11 cellular contexts compared by ENCODE assay signal in the genomic region with DNA sequence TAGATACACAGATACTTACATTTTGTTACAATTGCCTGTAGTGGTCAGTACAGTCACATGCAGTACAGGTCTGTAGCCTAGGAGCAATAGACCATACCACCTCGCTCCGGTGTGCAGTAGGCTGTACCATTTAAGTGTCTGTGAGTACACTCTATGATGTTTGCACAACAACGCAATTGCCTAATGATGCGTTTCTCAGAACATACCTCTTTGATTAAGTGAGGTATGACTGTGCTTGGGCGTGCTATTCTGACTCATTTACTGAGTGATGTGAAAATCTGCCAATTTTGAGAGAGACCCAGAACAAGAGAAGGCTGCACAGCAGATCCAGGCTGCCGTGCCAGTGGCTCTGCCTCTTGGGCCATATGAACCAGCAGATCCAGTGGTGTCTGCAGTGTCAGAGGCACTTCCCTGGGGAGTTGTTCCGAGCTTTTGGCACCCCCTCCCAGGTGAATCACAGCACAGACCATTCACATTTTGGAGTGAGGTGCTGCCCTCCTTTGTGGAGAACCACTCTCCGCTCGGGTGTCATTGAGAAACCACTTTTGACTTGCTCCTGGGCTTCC. TPM values are rescaled to one million over a fixed set of nuclear protein-coding genes. Genes with fewer than 3 reads are reported as not detected.
A peak's percentile ranks its signal among the peaks of the same experiment; 100 is the strongest.
DNase-seq lines count a peak whose midpoint lies in the region; TF ChIP-seq lines count a peak whose summit lies in the region.
"Had no signal": no experiment of that assay in that cellular context is flagged by ENCODE, and none has a peak within 500 bp of the region (broad histone marks: within the 10 kb centered on the region; RNA-seq: fewer than 3 reads in every experiment).

No MANE protein-coding gene starts in this region.

- no peak overlapping the region for H3K27ac Mint-ChIP-seq in CD8-positive, alpha-beta memory T cell

- H3K27me3 Mint-ChIP-seq in CD8-positive, alpha-beta memory T cell: peaks cover 3 to 27% of the 10 kb centered on the region in 2 donors

- H3K9me3 Mint-ChIP-seq in CD8-positive, alpha-beta memory T cell: no peaks in the 10 kb centered on the region

- H3K4me3 ChIP-seq in AG10803 (ENCODE audit: low read length) (peak overlapping the region; percentile 24; the same call in 1 of the 2 replicates), adrenal gland (no peak overlapping the region)
- no peak overlapping the region for H3K4me3 ChIP-seq in CD8-positive, alpha-beta memory T cell (ENCODE audit: low read length)

- peaks cover 0 to 5% of the 10 kb centered on the region in 2 donors for H3K4me1 ChIP-seq in adrenal gland (replicated peaks in 1 of 2)
- no peaks in the 10 kb centered on the region for H3K4me1 ChIP-seq in CD8-positive, alpha-beta memory T cell (ENCODE audit: insufficient read depth, low read length)

- TF ChIP-seq POLR2A in adrenal gland (IDR thresholded peaks at IDR 0.05): no peak

- peak; percentile 98 for DNase-seq in AG10803 (ENCODE audit: low read depth)
- peak; percentile 88 for DNase-seq in M059J (ENCODE audit: low read depth)
- peak in 5 of 7 donors; percentile 35 to 68 (median 55) for DNase-seq in adrenal gland
- DNase-seq in kidney glomerular epithelial cell (lab: John Stamatoyannopoulos, UW): peak; percentile 90
- DNase-seq in iPS-NIHi7 (ENCODE audit: extremely low spot score): no peak
- DNase-seq in ureter (ENCODE audit: low spot score): no peak
- DNase-seq in cerebellar cortex (ENCODE audit: low spot score): no peak
- DNase-seq in CD8-positive, alpha-beta memory T cell: no peak
- DNase-seq: NCI-H446 had no signal

- POLR2A ChIA-PET in CD8-positive, alpha-beta memory T cell (lab: Charles Lee): no interaction called here

- no peaks in the 10 kb centered on the region for H3K36me3 ChIP-seq in adrenal gland (replicated peaks in 1 of 2)
- H3K36me3 ChIP-seq in CD8-positive, alpha-beta memory T cell (ENCODE audit: insufficient read depth, low read length): no peaks in the 10 kb centered on the region
- H3K36me3 ChIP-seq: neutrophil had no signal

- no peaks in the 10 kb centered on the region for H3K36me3 Mint-ChIP-seq in CD8-positive, alpha-beta memory T cell

- no peaks in the 10 kb centered on the region for H3K4me1 Mint-ChIP-seq in CD8-positive, alpha-beta memory T cell

- WGBS in adrenal gland, 4 donors: 46 to 63% (median 61%) methylated on average over 9 of the region's 9 CpGs

- no peak overlapping the region for H3K27ac ChIP-seq in adrenal gland
- no peak overlapping the region for H3K27ac ChIP-seq in CD8-positive, alpha-beta memory T cell (ENCODE audit: low read depth, low read length)
- H3K27ac ChIP-seq: neutrophil had no signal

- H3K4me3 Mint-ChIP-seq in CD8-positive, alpha-beta memory T cell: no peak overlapping the region

- no peaks in the 10 kb centered on the region for H3K27me3 ChIP-seq in adrenal gland
- no peaks in the 10 kb centered on the region for H3K27me3 ChIP-seq in CD8-positive, alpha-beta memory T cell (ENCODE audit: insufficient read depth, low read length, poor library complexity, severe bottlenecking)
- H3K27me3 ChIP-seq: neutrophil had no signal

- TF ChIP-seq CTCF in AG10803 (conservative IDR thresholded peaks at IDR 0.05; ENCODE audit: low read length) (no peak), adrenal gland (IDR thresholded peaks at IDR 0.05) (no peak)

- intact Hi-C loops in adrenal gland (cut with DNase I): no loop called here

- no peaks in the 10 kb centered on the region for H3K9me3 ChIP-seq in adrenal gland (replicated peaks in 1 of 3)
- no peaks in the 10 kb centered on the region for H3K9me3 ChIP-seq in CD8-positive, alpha-beta memory T cell (ENCODE audit: low read length)
- H3K9me3 ChIP-seq: neutrophil had no signal

- CTCF ChIA-PET in CD8-positive, alpha-beta memory T cell (lab: Charles Lee): no interaction called here

RNA-seq across cellular contexts. Expression of gene DLK1, which starts 20.4 kb away (rescaled TPM):
- total RNA-seq in M059J (2014; rRNA removed; shearing (Covaris generic)): not detected in 2 replicates
- total RNA-seq in adrenal gland: 1,000 to 10,000 TPM; 1,488 to 2,787 (median 2,011) TPM
- 1,000 to 10,000 TPM in 1 of 3 donors, 100 to 1,000 TPM in 2; 426 to 1,401 (median 972) TPM for polyA plus RNA-seq in adrenal gland
- total RNA-seq in ureter: 0.39 TPM
- total RNA-seq in CD8-positive, alpha-beta memory T cell: not detected
- polyA plus RNA-seq in CD8-positive, alpha-beta memory T cell: not detected
- total RNA-seq: endothelial cell of umbilical vein had no signal
- polyA plus RNA-seq: endothelial cell of umbilical vein had no signal

Comparison
In these comparisons a context has a peak if more than half of its experiments do, and no peak if none do; other contexts are left out.
1. DNase-seq: peak in AG10803 (single experiment), M059J (single experiment), adrenal gland (5 of 7) and kidney glomerular epithelial cell (single experiment); none in iPS-NIHi7 (single experiment), ureter (single experiment), cerebellar cortex (single experiment) and CD8-positive, alpha-beta memory T cell (0 of 5).
2. RNA of gene DLK1, which starts 20.4 kb away (total RNA-seq): 1,488 to 2,787 TPM in adrenal gland; 0.39 TPM in ureter (single experiment), not detected in M059J and not detected in CD8-positive, alpha-beta memory T cell; every median in the first group is over 1,000 times any median in the second.